ENCODE assay signal across 8 cellular contexts in genomic region chr5:55601209-55601618, GRCh38.
A peak's percentile ranks its signal among the peaks of the same experiment; 100 is the strongest.
DNase-seq lines count a peak whose midpoint lies in the region.

No MANE protein-coding gene starts in this region.

- no peaks in the 10 kb centered on the region for H3K27me3 ChIP-seq in thymus (ENCODE audit: control insufficient read depth, insufficient read depth)

- no peaks in the 10 kb centered on the region for H3K36me3 ChIP-seq in thymus (ENCODE audit: control insufficient read depth, insufficient read depth)

- no peaks in the 10 kb centered on the region for H3K9me3 ChIP-seq in thymus (ENCODE audit: control insufficient read depth)

- peaks cover 17% of the 10 kb centered on the region for H3K4me1 ChIP-seq in thymus (ENCODE audit: control insufficient read depth, insufficient read depth, low read length)

- H3K4me3 ChIP-seq in thymus (ENCODE audit: low read length), result peak overlapping the region; percentile 20

- peak overlapping the region; percentile 72 for H3K27ac ChIP-seq in thymus (ENCODE audit: low read depth)

- 41% methylated on average over 8 of the region's 8 CpGs for WGBS in thymus

- DNase-seq in ELF-1 (ENCODE audit: low read depth, low spot score), result peak; percentile 44
- DNase-seq in NCI-H526 treated with DMSO at 0.1 percent for 48 hours (lab: John Stamatoyannopoulos, UW), result peak; percentile 5
- peak; percentile 85 for DNase-seq in dedifferentiated amniotic fluid mesenchymal stem cell (ENCODE audit: extremely low spot score)
- peak; percentile 83 to 100 for DNase-seq in lung microvascular endothelial cell (ENCODE audit: low read depth in 2 of 2)
- no peak for DNase-seq in NCI-H82 (lab: John Stamatoyannopoulos, UW)
- no peak for DNase-seq in activated gamma-delta T cell treated with Interleukin-2 at 50 U/mL for 16 hours
- no peak for DNase-seq in stimulated activated CD4-positive, alpha-beta T cell treated with anti-CD3 and anti-CD28 coated beads, Interleukin-2, amount 100 ng/mL, for 48 hours

Comparison
In these comparisons a context has a peak if more than half of its experiments do, and no peak if none do; other contexts are left out.
1. DNase-seq: peak in ELF-1 (single experiment), NCI-H526 treated with DMSO at 0.1 percent for 48 hours (single experiment), dedifferentiated amniotic fluid mesenchymal stem cell (single experiment) and lung microvascular endothelial cell (2 of 2); none in NCI-H82 (single experiment), activated gamma-delta T cell treated with Interleukin-2 at 50 U/mL for 16 hours (single experiment) and stimulated activated CD4-positive, alpha-beta T cell treated with anti-CD3 and anti-CD28 coated beads, Interleukin-2, amount 100 ng/mL, for 48 hours (0 of 2).